1 cellular context compared by ENCODE assay signal in the genomic region with DNA sequence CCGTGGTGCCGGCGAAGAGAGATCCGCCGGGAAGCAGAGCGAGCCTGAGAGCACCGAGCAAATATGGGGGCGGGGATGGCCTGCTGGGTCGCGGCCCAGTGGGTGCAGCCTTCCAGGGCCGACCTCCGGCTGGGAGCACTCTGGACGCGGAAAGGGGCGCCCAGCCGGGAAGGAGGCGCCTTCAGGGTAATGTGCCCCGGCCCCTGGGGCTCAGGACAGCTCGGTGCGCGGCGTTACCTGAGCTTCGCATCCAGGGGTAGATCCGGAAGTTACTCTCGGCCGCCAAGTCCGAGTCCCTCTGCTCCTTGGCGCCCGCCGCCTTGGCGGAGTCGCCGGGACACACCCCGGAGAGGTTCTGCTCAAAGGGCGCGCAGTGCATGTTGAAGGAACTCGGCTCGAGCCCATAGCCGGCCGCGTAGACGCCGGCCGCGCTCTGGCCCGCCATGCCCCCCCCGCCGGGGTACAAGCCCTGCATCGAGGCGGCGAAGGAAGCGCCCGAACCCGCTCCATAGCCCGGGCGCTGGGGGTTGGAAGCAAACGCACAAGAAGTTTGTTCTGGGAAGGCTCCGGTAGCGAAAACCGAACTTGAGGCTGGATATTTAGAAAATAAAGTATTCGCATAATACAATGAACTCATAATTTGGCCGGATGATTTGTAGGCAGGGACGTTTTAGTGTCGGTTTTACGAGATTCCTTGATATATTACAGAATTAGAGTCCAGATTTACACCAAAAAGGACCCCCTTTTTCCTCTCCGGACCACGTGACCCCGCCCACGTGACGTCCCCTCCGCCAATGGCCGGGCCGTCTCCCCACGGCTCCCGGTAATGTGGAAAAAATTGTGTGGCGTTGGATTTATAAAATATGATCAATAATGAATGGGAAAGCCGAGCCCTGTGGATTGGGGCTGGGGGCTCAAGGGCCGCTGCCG.
TF ChIP-seq lines count a peak whose summit lies in the region.

A gene (minus strand): TSS at position 736 of the 930 bp plus-strand sequence. CDS start 99 bp downstream, at position 637.

TF ChIP-seq in K562, 482 proteins besides CTCF, POLR2A, EP300 and RAD21 (continued from another document and continues in another):
- TF ChIP-seq ZNF561 (CRISPR knock-in tag; conservative IDR thresholded peaks at IDR 0.05) (no peak), HIVEP1 (CRISPR knock-in tag; IDR thresholded peaks at IDR 0.05) (no peak), HDAC3 (IDR thresholded peaks at IDR 0.05; ENCODE audit: borderline replicate concordance, partially characterized antibody) (no peak), ZFP30 (CRISPR knock-in tag; IDR thresholded peaks at IDR 0.05; ENCODE audit: borderline replicate concordance) (no peak), ZEB2 (IDR thresholded peaks at IDR 0.05) (no peak), ARNT (IDR thresholded peaks at IDR 0.05) (no peak; a peak in 1 of 4 replicates), TCF7 (IDR thresholded peaks at IDR 0.05; ENCODE audit: borderline replicate concordance) (no peak), SAFB (IDR thresholded peaks at IDR 0.05; ENCODE audit: borderline replicate concordance, low read depth, low read length) (no peak), ZNF133 (CRISPR knock-in tag; IDR thresholded peaks at IDR 0.05) (no peak), ZNF79 (CRISPR knock-in tag; IDR thresholded peaks at IDR 0.05; ENCODE audit: low read depth) (no peak), PCBP2 (IDR thresholded peaks at IDR 0.05; ENCODE audit: low read depth, low read length, poor library complexity, severe bottlenecking) (no peak), CEBPB (tag; IDR thresholded peaks at IDR 0.05) (no peak), GATAD2A (IDR thresholded peaks at IDR 0.05) (peak; percentile 97), GTF2A2 (tag; IDR thresholded peaks at IDR 0.05) (no peak)
- TF ChIP-seq, protein P1, sequence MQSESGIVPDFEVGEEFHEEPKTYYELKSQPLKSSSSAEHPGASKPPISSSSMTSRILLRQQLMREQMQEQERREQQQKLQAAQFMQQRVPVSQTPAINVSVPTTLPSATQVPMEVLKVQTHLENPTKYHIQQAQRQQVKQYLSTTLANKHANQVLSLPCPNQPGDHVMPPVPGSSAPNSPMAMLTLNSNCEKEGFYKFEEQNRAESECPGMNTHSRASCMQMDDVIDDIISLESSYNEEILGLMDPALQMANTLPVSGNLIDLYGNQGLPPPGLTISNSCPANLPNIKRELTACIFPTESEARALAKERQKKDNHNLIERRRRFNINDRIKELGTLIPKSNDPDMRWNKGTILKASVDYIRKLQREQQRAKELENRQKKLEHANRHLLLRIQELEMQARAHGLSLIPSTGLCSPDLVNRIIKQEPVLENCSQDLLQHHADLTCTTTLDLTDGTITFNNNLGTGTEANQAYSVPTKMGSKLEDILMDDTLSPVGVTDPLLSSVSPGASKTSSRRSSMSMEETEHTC (IDR thresholded peaks at IDR 0.05), result no peak
- TF ChIP-seq, protein P2, sequence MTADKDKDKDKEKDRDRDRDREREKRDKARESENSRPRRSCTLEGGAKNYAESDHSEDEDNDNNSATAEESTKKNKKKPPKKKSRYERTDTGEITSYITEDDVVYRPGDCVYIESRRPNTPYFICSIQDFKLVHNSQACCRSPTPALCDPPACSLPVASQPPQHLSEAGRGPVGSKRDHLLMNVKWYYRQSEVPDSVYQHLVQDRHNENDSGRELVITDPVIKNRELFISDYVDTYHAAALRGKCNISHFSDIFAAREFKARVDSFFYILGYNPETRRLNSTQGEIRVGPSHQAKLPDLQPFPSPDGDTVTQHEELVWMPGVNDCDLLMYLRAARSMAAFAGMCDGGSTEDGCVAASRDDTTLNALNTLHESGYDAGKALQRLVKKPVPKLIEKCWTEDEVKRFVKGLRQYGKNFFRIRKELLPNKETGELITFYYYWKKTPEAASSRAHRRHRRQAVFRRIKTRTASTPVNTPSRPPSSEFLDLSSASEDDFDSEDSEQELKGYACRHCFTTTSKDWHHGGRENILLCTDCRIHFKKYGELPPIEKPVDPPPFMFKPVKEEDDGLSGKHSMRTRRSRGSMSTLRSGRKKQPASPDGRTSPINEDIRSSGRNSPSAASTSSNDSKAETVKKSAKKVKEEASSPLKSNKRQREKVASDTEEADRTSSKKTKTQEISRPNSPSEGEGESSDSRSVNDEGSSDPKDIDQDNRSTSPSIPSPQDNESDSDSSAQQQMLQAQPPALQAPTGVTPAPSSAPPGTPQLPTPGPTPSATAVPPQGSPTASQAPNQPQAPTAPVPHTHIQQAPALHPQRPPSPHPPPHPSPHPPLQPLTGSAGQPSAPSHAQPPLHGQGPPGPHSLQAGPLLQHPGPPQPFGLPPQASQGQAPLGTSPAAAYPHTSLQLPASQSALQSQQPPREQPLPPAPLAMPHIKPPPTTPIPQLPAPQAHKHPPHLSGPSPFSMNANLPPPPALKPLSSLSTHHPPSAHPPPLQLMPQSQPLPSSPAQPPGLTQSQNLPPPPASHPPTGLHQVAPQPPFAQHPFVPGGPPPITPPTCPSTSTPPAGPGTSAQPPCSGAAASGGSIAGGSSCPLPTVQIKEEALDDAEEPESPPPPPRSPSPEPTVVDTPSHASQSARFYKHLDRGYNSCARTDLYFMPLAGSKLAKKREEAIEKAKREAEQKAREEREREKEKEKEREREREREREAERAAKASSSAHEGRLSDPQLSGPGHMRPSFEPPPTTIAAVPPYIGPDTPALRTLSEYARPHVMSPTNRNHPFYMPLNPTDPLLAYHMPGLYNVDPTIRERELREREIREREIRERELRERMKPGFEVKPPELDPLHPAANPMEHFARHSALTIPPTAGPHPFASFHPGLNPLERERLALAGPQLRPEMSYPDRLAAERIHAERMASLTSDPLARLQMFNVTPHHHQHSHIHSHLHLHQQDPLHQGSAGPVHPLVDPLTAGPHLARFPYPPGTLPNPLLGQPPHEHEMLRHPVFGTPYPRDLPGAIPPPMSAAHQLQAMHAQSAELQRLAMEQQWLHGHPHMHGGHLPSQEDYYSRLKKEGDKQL (CRISPR knock-in tag; IDR thresholded peaks at IDR 0.05; ENCODE audit: borderline replicate concordance), result no peak
- TF ChIP-seq, protein P3, sequence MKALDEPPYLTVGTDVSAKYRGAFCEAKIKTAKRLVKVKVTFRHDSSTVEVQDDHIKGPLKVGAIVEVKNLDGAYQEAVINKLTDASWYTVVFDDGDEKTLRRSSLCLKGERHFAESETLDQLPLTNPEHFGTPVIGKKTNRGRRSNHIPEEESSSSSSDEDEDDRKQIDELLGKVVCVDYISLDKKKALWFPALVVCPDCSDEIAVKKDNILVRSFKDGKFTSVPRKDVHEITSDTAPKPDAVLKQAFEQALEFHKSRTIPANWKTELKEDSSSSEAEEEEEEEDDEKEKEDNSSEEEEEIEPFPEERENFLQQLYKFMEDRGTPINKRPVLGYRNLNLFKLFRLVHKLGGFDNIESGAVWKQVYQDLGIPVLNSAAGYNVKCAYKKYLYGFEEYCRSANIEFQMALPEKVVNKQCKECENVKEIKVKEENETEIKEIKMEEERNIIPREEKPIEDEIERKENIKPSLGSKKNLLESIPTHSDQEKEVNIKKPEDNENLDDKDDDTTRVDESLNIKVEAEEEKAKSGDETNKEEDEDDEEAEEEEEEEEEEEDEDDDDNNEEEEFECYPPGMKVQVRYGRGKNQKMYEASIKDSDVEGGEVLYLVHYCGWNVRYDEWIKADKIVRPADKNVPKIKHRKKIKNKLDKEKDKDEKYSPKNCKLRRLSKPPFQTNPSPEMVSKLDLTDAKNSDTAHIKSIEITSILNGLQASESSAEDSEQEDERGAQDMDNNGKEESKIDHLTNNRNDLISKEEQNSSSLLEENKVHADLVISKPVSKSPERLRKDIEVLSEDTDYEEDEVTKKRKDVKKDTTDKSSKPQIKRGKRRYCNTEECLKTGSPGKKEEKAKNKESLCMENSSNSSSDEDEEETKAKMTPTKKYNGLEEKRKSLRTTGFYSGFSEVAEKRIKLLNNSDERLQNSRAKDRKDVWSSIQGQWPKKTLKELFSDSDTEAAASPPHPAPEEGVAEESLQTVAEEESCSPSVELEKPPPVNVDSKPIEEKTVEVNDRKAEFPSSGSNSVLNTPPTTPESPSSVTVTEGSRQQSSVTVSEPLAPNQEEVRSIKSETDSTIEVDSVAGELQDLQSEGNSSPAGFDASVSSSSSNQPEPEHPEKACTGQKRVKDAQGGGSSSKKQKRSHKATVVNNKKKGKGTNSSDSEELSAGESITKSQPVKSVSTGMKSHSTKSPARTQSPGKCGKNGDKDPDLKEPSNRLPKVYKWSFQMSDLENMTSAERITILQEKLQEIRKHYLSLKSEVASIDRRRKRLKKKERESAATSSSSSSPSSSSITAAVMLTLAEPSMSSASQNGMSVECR (CRISPR knock-in tag; IDR thresholded peaks at IDR 0.05), result no peak
- TF ChIP-seq, protein P4, sequence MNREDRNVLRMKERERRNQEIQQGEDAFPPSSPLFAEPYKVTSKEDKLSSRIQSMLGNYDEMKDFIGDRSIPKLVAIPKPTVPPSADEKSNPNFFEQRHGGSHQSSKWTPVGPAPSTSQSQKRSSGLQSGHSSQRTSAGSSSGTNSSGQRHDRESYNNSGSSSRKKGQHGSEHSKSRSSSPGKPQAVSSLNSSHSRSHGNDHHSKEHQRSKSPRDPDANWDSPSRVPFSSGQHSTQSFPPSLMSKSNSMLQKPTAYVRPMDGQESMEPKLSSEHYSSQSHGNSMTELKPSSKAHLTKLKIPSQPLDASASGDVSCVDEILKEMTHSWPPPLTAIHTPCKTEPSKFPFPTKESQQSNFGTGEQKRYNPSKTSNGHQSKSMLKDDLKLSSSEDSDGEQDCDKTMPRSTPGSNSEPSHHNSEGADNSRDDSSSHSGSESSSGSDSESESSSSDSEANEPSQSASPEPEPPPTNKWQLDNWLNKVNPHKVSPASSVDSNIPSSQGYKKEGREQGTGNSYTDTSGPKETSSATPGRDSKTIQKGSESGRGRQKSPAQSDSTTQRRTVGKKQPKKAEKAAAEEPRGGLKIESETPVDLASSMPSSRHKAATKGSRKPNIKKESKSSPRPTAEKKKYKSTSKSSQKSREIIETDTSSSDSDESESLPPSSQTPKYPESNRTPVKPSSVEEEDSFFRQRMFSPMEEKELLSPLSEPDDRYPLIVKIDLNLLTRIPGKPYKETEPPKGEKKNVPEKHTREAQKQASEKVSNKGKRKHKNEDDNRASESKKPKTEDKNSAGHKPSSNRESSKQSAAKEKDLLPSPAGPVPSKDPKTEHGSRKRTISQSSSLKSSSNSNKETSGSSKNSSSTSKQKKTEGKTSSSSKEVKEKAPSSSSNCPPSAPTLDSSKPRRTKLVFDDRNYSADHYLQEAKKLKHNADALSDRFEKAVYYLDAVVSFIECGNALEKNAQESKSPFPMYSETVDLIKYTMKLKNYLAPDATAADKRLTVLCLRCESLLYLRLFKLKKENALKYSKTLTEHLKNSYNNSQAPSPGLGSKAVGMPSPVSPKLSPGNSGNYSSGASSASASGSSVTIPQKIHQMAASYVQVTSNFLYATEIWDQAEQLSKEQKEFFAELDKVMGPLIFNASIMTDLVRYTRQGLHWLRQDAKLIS (CRISPR knock-in tag; IDR thresholded peaks at IDR 0.05), result no peak
- TF ChIP-seq, protein P5, sequence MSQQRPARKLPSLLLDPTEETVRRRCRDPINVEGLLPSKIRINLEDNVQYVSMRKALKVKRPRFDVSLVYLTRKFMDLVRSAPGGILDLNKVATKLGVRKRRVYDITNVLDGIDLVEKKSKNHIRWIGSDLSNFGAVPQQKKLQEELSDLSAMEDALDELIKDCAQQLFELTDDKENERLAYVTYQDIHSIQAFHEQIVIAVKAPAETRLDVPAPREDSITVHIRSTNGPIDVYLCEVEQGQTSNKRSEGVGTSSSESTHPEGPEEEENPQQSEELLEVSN (IDR thresholded peaks at IDR 0.05; ENCODE audit: borderline replicate concordance in 1 of 2, extremely low read depth in 1 of 2, insufficient read depth in 1 of 2, insufficient read length in 1 of 2, low read depth in 1 of 2, low read length in 1 of 2, poor library complexity in 1 of 2, severe bottlenecking in 1 of 2), result peak; percentile 43 to 75
- TF ChIP-seq, protein P6, sequence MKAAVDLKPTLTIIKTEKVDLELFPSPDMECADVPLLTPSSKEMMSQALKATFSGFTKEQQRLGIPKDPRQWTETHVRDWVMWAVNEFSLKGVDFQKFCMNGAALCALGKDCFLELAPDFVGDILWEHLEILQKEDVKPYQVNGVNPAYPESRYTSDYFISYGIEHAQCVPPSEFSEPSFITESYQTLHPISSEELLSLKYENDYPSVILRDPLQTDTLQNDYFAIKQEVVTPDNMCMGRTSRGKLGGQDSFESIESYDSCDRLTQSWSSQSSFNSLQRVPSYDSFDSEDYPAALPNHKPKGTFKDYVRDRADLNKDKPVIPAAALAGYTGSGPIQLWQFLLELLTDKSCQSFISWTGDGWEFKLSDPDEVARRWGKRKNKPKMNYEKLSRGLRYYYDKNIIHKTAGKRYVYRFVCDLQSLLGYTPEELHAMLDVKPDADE (conservative IDR thresholded peaks at IDR 0.05; ENCODE audit: control insufficient read depth, low read depth, low read length), result no peak
- TF ChIP-seq, protein P7, sequence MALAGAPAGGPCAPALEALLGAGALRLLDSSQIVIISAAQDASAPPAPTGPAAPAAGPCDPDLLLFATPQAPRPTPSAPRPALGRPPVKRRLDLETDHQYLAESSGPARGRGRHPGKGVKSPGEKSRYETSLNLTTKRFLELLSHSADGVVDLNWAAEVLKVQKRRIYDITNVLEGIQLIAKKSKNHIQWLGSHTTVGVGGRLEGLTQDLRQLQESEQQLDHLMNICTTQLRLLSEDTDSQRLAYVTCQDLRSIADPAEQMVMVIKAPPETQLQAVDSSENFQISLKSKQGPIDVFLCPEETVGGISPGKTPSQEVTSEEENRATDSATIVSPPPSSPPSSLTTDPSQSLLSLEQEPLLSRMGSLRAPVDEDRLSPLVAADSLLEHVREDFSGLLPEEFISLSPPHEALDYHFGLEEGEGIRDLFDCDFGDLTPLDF (CRISPR knock-in tag; IDR thresholded peaks at IDR 0.05), result no peak
- TF ChIP-seq, protein P8, sequence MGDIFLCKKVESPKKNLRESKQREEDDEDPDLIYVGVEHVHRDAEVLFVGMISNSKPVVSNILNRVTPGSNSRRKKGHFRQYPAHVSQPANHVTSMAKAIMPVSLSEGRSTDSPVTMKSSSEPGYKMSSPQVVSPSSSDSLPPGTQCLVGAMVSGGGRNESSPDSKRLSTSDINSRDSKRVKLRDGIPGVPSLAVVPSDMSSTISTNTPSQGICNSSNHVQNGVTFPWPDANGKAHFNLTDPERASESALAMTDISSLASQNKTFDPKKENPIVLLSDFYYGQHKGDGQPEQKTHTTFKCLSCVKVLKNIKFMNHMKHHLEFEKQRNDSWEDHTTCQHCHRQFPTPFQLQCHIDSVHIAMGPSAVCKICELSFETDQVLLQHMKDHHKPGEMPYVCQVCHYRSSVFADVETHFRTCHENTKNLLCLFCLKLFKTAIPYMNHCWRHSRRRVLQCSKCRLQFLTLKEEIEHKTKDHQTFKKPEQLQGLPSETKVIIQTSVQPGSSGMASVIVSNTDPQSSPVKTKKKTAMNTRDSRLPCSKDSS (IDR thresholded peaks at IDR 0.05; ENCODE audit: low read depth, partially characterized antibody), result no peak
- TF ChIP-seq, protein P9, sequence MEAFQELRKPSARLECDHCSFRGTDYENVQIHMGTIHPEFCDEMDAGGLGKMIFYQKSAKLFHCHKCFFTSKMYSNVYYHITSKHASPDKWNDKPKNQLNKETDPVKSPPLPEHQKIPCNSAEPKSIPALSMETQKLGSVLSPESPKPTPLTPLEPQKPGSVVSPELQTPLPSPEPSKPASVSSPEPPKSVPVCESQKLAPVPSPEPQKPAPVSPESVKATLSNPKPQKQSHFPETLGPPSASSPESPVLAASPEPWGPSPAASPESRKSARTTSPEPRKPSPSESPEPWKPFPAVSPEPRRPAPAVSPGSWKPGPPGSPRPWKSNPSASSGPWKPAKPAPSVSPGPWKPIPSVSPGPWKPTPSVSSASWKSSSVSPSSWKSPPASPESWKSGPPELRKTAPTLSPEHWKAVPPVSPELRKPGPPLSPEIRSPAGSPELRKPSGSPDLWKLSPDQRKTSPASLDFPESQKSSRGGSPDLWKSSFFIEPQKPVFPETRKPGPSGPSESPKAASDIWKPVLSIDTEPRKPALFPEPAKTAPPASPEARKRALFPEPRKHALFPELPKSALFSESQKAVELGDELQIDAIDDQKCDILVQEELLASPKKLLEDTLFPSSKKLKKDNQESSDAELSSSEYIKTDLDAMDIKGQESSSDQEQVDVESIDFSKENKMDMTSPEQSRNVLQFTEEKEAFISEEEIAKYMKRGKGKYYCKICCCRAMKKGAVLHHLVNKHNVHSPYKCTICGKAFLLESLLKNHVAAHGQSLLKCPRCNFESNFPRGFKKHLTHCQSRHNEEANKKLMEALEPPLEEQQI (IDR thresholded peaks at IDR 0.05), result no peak
